Comparison of ENCODE assay signal across 11 cellular contexts in genomic region chr17:83195330-83196087, GRCh38.
DNase-seq lines count a peak whose midpoint lies in the region; ATAC-seq and TF ChIP-seq lines count a peak whose summit lies in the region.
"Had no signal": no experiment of that assay in that cellular context is flagged by ENCODE, and none has a peak within 500 bp of the region (broad histone marks: within the 10 kb centered on the region; RNA-seq: fewer than 3 reads in every experiment).

No MANE protein-coding gene starts in this region.

- peaks cover 23% of the 10 kb centered on the region for H3K4me1 ChIP-seq in ovary (ENCODE audit: insufficient read depth)

- DNase-seq in Ammon's horn (ENCODE audit: low spot score) (peak; percentile 43), NCI-H226 (peak; percentile 16), fibroblast of mammary gland (ENCODE audit: low read depth) (peak; percentile 73), ovary (peak in 3 of 5 donors; percentile 39 to 57 (median 41))
- DNase-seq: DMS79 treated with DMSO at 0.1 percent for 48 hours; NCI-H187; stimulated activated naive CD4-positive, alpha-beta T cell treated with Interleukin-2 at 50 U/mL for 16 hours had no signal

- intact Hi-C loops in ovary (cut with DNase I), result no loop called here

- H3K4me3 ChIP-seq in fibroblast of mammary gland (ENCODE audit: control insufficient read depth, low read depth, low read length) (no peak overlapping the region), ovary (no peak overlapping the region)

- TF ChIP-seq EP300 in ovary (IDR thresholded peaks at IDR 0.05), result no peak

- no peaks in the 10 kb centered on the region for H3K9me3 ChIP-seq in ovary

- no peak for TF ChIP-seq POLR2A in ovary (IDR thresholded peaks at IDR 0.05)

- WGBS in ovary, 3 donors, result 34 to 53% (median 40%) methylated on average over 19 to 21 of the region's 21 CpGs

- TF ChIP-seq CTCF in fibroblast of mammary gland (conservative IDR thresholded peaks at IDR 0.05; ENCODE audit: control insufficient read depth, insufficient read depth, low read depth, low read length), result no peak
- no peak for TF ChIP-seq CTCF in ovary (IDR thresholded peaks at IDR 0.05)

- no peaks in the 10 kb centered on the region for H3K27me3 ChIP-seq in ovary

- no peak for ATAC-seq in HG03135 (IDR thresholded peaks at IDR 0.05; ENCODE audit: unreplicated experiment)
- ATAC-seq in GM18502 (IDR thresholded peaks at IDR 0.05; ENCODE audit: poor library complexity, unreplicated experiment), result no peak
- no peak for ATAC-seq in HG03159 (IDR thresholded peaks at IDR 0.05; ENCODE audit: unreplicated experiment)
- ATAC-seq in HG03565 (IDR thresholded peaks at IDR 0.05; ENCODE audit: unreplicated experiment), result no peak

- peak overlapping the region in 1 of 2 donors; percentile 63 for H3K27ac ChIP-seq in ovary

- no peaks in the 10 kb centered on the region for H3K36me3 ChIP-seq in ovary

Comparison
In these comparisons a context has a peak if more than half of its experiments do, and no peak if none do; other contexts are left out.
1. DNase-seq: peak in every context shown above with its lines; median percentile 73 in fibroblast of mammary gland; 43 in Ammon's horn; 41 in ovary; 16 in NCI-H226.